Comparison of ENCODE assay signal across 17 cellular contexts in the genomic region with DNA sequence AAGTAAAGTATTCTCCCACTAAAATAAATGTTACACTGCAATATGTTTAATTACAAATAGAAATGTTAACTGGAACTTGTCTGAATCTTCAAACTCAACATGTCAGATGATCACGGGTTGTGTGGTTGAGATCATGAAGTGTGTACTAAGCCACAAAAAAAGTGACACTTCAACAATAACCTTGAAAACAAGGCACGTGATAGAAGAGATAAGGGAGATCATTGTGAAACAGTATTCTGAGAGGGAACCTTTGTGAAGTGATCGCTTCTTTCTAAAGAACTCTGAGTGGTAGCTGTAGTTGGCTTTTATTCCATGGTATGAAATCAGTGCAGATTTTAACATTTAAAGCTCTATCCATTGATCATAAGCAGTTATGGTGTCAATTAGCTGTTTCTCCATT.
"Had no signal": no experiment of that assay in that cellular context is flagged by ENCODE, and none has a peak within 500 bp of the region (broad histone marks: within the 10 kb centered on the region; RNA-seq: fewer than 3 reads in every experiment).

No MANE protein-coding gene starts in this region.

- H3K9me3 ChIP-seq: neutrophil, thyroid gland had no signal

- H3K9me3 Mint-ChIP-seq: activated CD4-positive, alpha-beta memory T cell treated with anti-CD3 and anti-CD28 coated beads for 36 hours; activated T-cell treated with anti-CD3 and anti-CD28 coated beads, Interleukin-2, amount 50 U/mL, for 24 hours; naive B cell; stimulated activated naive B cell treated with anti-CD40 and anti-IgM and Interleukin-4, amounts not matched to agents 10 μg/mL and 1 μg/mL and 100 μg/mL, for 72 hours had no signal

- H3K4me3 ChIP-seq: thyroid gland had no signal

- H3K27me3 ChIP-seq: foreskin keratinocyte, neutrophil, thyroid gland had no signal

- ATAC-seq: activated CD4-positive, CD25-positive, alpha-beta regulatory T cell treated with anti-CD3 and anti-CD28 coated beads, Interleukin-2, amount 50 U/mL, for 24 hours; activated CD8-positive, alpha-beta memory T cell treated with anti-CD3 and anti-CD28 coated beads, Interleukin-2, amount 10 ng/mL, durations not matched to agents 7 days and 5 days; foreskin keratinocyte; left colon; stimulated activated naive B cell treated with anti-CD40 and anti-IgM and Interleukin-4, amounts not matched to agents 10 μg/mL and 1 μg/mL and 100 μg/mL, for 72 hours had no signal

- H3K4me1 ChIP-seq: foreskin keratinocyte, parathyroid adenoma had no signal

- H3K4me3 Mint-ChIP-seq: activated CD4-positive, alpha-beta memory T cell treated with anti-CD3 and anti-CD28 coated beads for 36 hours; activated CD8-positive, alpha-beta memory T cell treated with anti-CD3 and anti-CD28 coated beads, Interleukin-2, amount 10 ng/mL, durations not matched to agents 7 days and 5 days; activated naive CD8-positive, alpha-beta T cell; activated T-cell treated with anti-CD3 and anti-CD28 coated beads, Interleukin-2, amount 50 U/mL, for 24 hours; naive B cell; stimulated activated naive B cell treated with anti-CD40 and anti-IgM and Interleukin-4, amounts not matched to agents 10 μg/mL and 1 μg/mL and 100 μg/mL, for 72 hours had no signal

- H3K27ac Mint-ChIP-seq: activated CD4-positive, alpha-beta memory T cell treated with anti-CD3 and anti-CD28 coated beads for 36 hours; activated CD8-positive, alpha-beta memory T cell treated with anti-CD3 and anti-CD28 coated beads, Interleukin-2, amount 10 ng/mL, durations not matched to agents 7 days and 5 days; activated naive CD8-positive, alpha-beta T cell; stimulated activated naive B cell treated with anti-CD40 and anti-IgM and Interleukin-4, amounts not matched to agents 10 μg/mL and 1 μg/mL and 100 μg/mL, for 72 hours had no signal

- H3K27ac ChIP-seq: foreskin keratinocyte, neutrophil, parathyroid adenoma, thyroid gland had no signal

- H3K27me3 Mint-ChIP-seq: activated CD4-positive, alpha-beta memory T cell treated with anti-CD3 and anti-CD28 coated beads for 36 hours; activated CD8-positive, alpha-beta memory T cell treated with anti-CD3 and anti-CD28 coated beads, Interleukin-2, amount 10 ng/mL, durations not matched to agents 7 days and 5 days; activated naive CD8-positive, alpha-beta T cell; activated T-cell treated with anti-CD3 and anti-CD28 coated beads, Interleukin-2, amount 50 U/mL, for 24 hours; naive B cell; stimulated activated naive B cell treated with anti-CD40 and anti-IgM and Interleukin-4, amounts not matched to agents 10 μg/mL and 1 μg/mL and 100 μg/mL, for 72 hours had no signal

- H3K36me3 ChIP-seq: neutrophil, thyroid gland had no signal

- DNase-seq: activated CD4-positive, alpha-beta memory T cell treated with anti-CD3 and anti-CD28 coated beads for 36 hours; activated CD8-positive, alpha-beta memory T cell treated with anti-CD3 and anti-CD28 coated beads, Interleukin-2, amount 10 ng/mL, durations not matched to agents 7 days and 5 days; activated effector memory CD4-positive, alpha-beta T cell treated with anti-CD3 and anti-CD28 coated beads, Interleukin-2, amount 50 U/mL, for 16 hours; activated T-cell treated with anti-CD3 and anti-CD28 coated beads, Interleukin-2, amount 50 U/mL, for 24 hours; amygdala; effector CD8-positive, alpha-beta T cell; foreskin keratinocyte; left colon; naive B cell; stimulated activated CD4-positive, alpha-beta T cell treated with anti-CD3 and anti-CD28 coated beads, Interleukin-12 subunit alpha, Interleukin-12 subunit beta, amount 100 ng/mL, for 4 hours; stimulated activated naive B cell treated with anti-CD40 and anti-IgM and Interleukin-4, amounts not matched to agents 10 μg/mL and 1 μg/mL and 100 μg/mL, for 72 hours; T1000; thyroid gland had no signal
